In genomic region chr5:95446560-95447221, GRCh38 we compare ENCODE assay signal across 19 cellular contexts. TPM values are rescaled to one million over a fixed set of nuclear protein-coding genes. Genes with fewer than 3 reads are reported as not detected.
A peak's percentile ranks its signal among the peaks of the same experiment; 100 is the strongest.
DNase-seq lines count a peak whose midpoint lies in the region; ATAC-seq and TF ChIP-seq lines count a peak whose summit lies in the region.
"Had no signal": no experiment of that assay in that cellular context is flagged by ENCODE, and none has a peak within 500 bp of the region (broad histone marks: within the 10 kb centered on the region; RNA-seq: fewer than 3 reads in every experiment).

No MANE protein-coding gene starts in this region.

- no peak overlapping the region for H3K27ac Mint-ChIP-seq in stimulated activated naive B cell treated with anti-CD40 and anti-IgM and Interleukin-4, amounts not matched to agents 10 μg/mL and 1 μg/mL and 100 μg/mL, for 72 hours
- H3K27ac Mint-ChIP-seq in nephron progenitor cell = no peak overlapping the region
- H3K27ac Mint-ChIP-seq: activated CD4-positive, alpha-beta T cell treated with anti-CD3 and anti-CD28 coated beads for 36 hours; activated naive CD4-positive, alpha-beta T cell treated with anti-CD3 and anti-CD28 coated beads for 36 hours; memory B cell had no signal

- H3K4me1 Mint-ChIP-seq in stimulated activated naive B cell treated with anti-CD40 and anti-IgM and Interleukin-4, amounts not matched to agents 10 μg/mL and 1 μg/mL and 100 μg/mL, for 72 hours = peaks cover 1 to 22% of the 10 kb centered on the region in 2 donors
- H3K4me1 Mint-ChIP-seq in nephron progenitor cell = peaks cover 22% of the 10 kb centered on the region
- H3K4me1 Mint-ChIP-seq: activated CD4-positive, alpha-beta T cell treated with anti-CD3 and anti-CD28 coated beads for 36 hours had no signal

- TF ChIP-seq CTCF in fibroblast of villous mesenchyme (IDR thresholded peaks at IDR 0.05; ENCODE audit: insufficient read depth, low read depth, low read length) (no peak), gastrocnemius medialis (IDR thresholded peaks at IDR 0.05 in 4 of 5, conservative IDR thresholded peaks at IDR 0.05 in 1 of 5) (no peak), nephron progenitor cell (IDR thresholded peaks at IDR 0.05) (no peak)

- H3K9ac ChIP-seq in adipocyte (ENCODE audit: low read length) = no peak overlapping the region

- DNase-seq in adipocyte (ENCODE audit: low read depth) = peak; percentile 7
- peak; percentile 11 for DNase-seq in fibroblast of villous mesenchyme (ENCODE audit: low read depth)
- peak; percentile 13 for DNase-seq in stimulated activated naive B cell treated with anti-CD40 and anti-IgM and Interleukin-4, amounts not matched to agents 10 μg/mL and 1 μg/mL and 100 μg/mL, for 72 hours
- no peak for DNase-seq in gastrocnemius medialis
- DNase-seq in NCI-H1048 (lab: John Stamatoyannopoulos, UW) = no peak
- DNase-seq in nephron progenitor cell = no peak
- DNase-seq: activated CD4-positive, alpha-beta T cell treated with anti-CD3 and anti-CD28 coated beads for 36 hours; activated naive CD4-positive, alpha-beta T cell treated with anti-CD3 and anti-CD28 coated beads for 36 hours; DMS53; effector memory CD4-positive, alpha-beta T cell; NCI-H2107; NK-92 treated with Interleukin-12 subunit alpha and Interleukin-12 subunit beta, amount 100 ng/mL, for 24 hours; SIG-M5 had no signal

- no peaks in the 10 kb centered on the region for H3K9me3 ChIP-seq in adipocyte (ENCODE audit: control insufficient read depth, low read length)
- H3K9me3 ChIP-seq in gastrocnemius medialis = no peaks in the 10 kb centered on the region

- H3K36me3 Mint-ChIP-seq in stimulated activated naive B cell treated with anti-CD40 and anti-IgM and Interleukin-4, amounts not matched to agents 10 μg/mL and 1 μg/mL and 100 μg/mL, for 72 hours = no peaks in the 10 kb centered on the region
- no peaks in the 10 kb centered on the region for H3K36me3 Mint-ChIP-seq in nephron progenitor cell (ENCODE audit: low read depth)
- H3K36me3 Mint-ChIP-seq: memory B cell had no signal

- H3K4me1 ChIP-seq in adipocyte (ENCODE audit: control insufficient read depth, insufficient read depth, low read length) (no peaks in the 10 kb centered on the region), gastrocnemius medialis (no peaks in the 10 kb centered on the region)

- no peaks in the 10 kb centered on the region for H3K27me3 ChIP-seq in adipocyte (replicated peaks; ENCODE audit: control insufficient read depth, insufficient read depth, low read length)
- no peaks in the 10 kb centered on the region for H3K27me3 ChIP-seq in gastrocnemius medialis

- no peak overlapping the region for H3K27ac ChIP-seq in gastrocnemius medialis
- H3K27ac ChIP-seq: C4-2B had no signal

- in situ Hi-C loops in gastrocnemius medialis (cut with MboI; ENCODE audit: low sequenced_read_pairs in 4 of 4) = no loop called here

- intact Hi-C loops in gastrocnemius medialis (cut with DNase I; ENCODE audit: low total_unique reads) = no loop called here

- H3K4me3 ChIP-seq in adipocyte (ENCODE audit: low read length) (no peak overlapping the region), fibroblast of villous mesenchyme (ENCODE audit: low read depth, low read length) (no peak overlapping the region), gastrocnemius medialis (no peak overlapping the region)

- peak; percentile 56 for ATAC-seq in HG03460 (IDR thresholded peaks at IDR 0.05; ENCODE audit: unreplicated experiment)
- ATAC-seq in stimulated activated naive B cell treated with anti-CD40 and anti-IgM and Interleukin-4, amounts not matched to agents 10 μg/mL and 1 μg/mL and 100 μg/mL, for 72 hours (replicated peaks) = peak; percentile 88 to 91
- ATAC-seq in gastrocnemius medialis = no peak
- ATAC-seq: activated CD4-positive, alpha-beta T cell treated with anti-CD3 and anti-CD28 coated beads for 36 hours had no signal

- H3K36me3 ChIP-seq in adipocyte (ENCODE audit: control insufficient read depth, insufficient read depth, low read length, severe bottlenecking) (no peaks in the 10 kb centered on the region), gastrocnemius medialis (peaks cover 0 to 1% of the 10 kb centered on the region in 2 donors)

- H3K9me3 Mint-ChIP-seq in stimulated activated naive B cell treated with anti-CD40 and anti-IgM and Interleukin-4, amounts not matched to agents 10 μg/mL and 1 μg/mL and 100 μg/mL, for 72 hours = peaks cover 0 to 2% of the 10 kb centered on the region in 2 donors
- no peaks in the 10 kb centered on the region for H3K9me3 Mint-ChIP-seq in nephron progenitor cell
- H3K9me3 Mint-ChIP-seq: activated naive CD4-positive, alpha-beta T cell treated with anti-CD3 and anti-CD28 coated beads for 36 hours; neural crest cell had no signal

- H3K27me3 Mint-ChIP-seq in stimulated activated naive B cell treated with anti-CD40 and anti-IgM and Interleukin-4, amounts not matched to agents 10 μg/mL and 1 μg/mL and 100 μg/mL, for 72 hours = no peaks in the 10 kb centered on the region
- H3K27me3 Mint-ChIP-seq in nephron progenitor cell (ENCODE audit: low read depth, poor library complexity) = no peaks in the 10 kb centered on the region

- no peak for TF ChIP-seq POLR2A in gastrocnemius medialis (IDR thresholded peaks at IDR 0.05)

- no peak overlapping the region for H3K4me3 Mint-ChIP-seq in stimulated activated naive B cell treated with anti-CD40 and anti-IgM and Interleukin-4, amounts not matched to agents 10 μg/mL and 1 μg/mL and 100 μg/mL, for 72 hours
- H3K4me3 Mint-ChIP-seq in nephron progenitor cell = no peak overlapping the region
- H3K4me3 Mint-ChIP-seq: activated CD4-positive, alpha-beta T cell treated with anti-CD3 and anti-CD28 coated beads for 36 hours; activated naive CD4-positive, alpha-beta T cell treated with anti-CD3 and anti-CD28 coated beads for 36 hours; memory B cell; neural crest cell had no signal

RNA-seq across cellular contexts. Expression of gene FAM81B, which starts 55.5 kb away (rescaled TPM):
- total RNA-seq in fibroblast of villous mesenchyme (0.32 TPM in 1 of 2 replicates, not detected in the other), gastrocnemius medialis (not detected)
- total RNA-seq: activated CD4-positive, alpha-beta T cell treated with anti-CD3 and anti-CD28 coated beads for 36 hours; activated naive CD4-positive, alpha-beta T cell treated with anti-CD3 and anti-CD28 coated beads for 36 hours; frontal cortex; neural crest cell; T-helper 2 cell treated with Interferon-gamma antibody and Interleukin-4, amounts not matched to agents 100 ng/mL and 5 ng/mL, for 36 hours had no signal

Comparison
In these comparisons a context has a peak if more than half of its experiments do, and no peak if none do; other contexts are left out.
1. ATAC-seq: peak in HG03460 (single experiment) and stimulated activated naive B cell treated with anti-CD40 and anti-IgM and Interleukin-4, amounts not matched to agents 10 μg/mL and 1 μg/mL and 100 μg/mL, for 72 hours (2 of 2); none in gastrocnemius medialis (0 of 2).
2. DNase-seq: peak in adipocyte (single experiment), fibroblast of villous mesenchyme (single experiment) and stimulated activated naive B cell treated with anti-CD40 and anti-IgM and Interleukin-4, amounts not matched to agents 10 μg/mL and 1 μg/mL and 100 μg/mL, for 72 hours (single experiment); none in gastrocnemius medialis (0 of 2), NCI-H1048 (single experiment) and nephron progenitor cell (single experiment).